Comparison of ENCODE assay signal across 31 cellular contexts in the genomic region with DNA sequence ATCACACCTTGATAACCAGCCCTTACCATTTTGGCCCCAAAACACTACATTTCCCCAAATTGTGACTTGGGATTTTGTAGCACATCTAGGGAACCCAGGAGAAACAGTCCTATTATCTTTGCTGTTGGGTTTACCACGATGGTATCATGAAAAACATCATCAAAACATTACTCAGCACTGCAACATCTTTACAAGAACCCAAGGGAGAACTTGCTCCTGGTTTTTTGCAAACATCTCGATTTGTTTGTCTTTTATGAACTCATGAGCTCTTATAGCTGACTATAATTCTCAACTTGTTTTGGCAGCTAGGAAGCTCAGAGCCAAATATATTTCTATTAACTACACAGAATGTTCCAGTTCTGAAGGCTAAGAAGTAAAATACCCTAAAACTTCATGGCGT.
"Had no signal": no experiment of that assay in that cellular context is flagged by ENCODE, and none has a peak within 500 bp of the region (broad histone marks: within the 10 kb centered on the region; RNA-seq: fewer than 3 reads in every experiment).

No MANE protein-coding gene starts in this region.

- H3K9me3 ChIP-seq: colonic mucosa, esophagus squamous epithelium, gastroesophageal sphincter had no signal

- H3K27me3 ChIP-seq: body of pancreas, colonic mucosa had no signal

- H3K27ac Mint-ChIP-seq: activated B cell treated with CpG ODN at 0.5 μM for 24 hours; activated CD8-positive, alpha-beta T cell treated with anti-CD3 and anti-CD28 coated beads for 36 hours; activated naive CD8-positive, alpha-beta T cell; activated T-helper 17 cell treated with anti-CD3 and anti-CD28 coated beads, Interleukin-2, amount 50 U/mL, for 72 hours; T-helper 17 cell; T-helper 2 cell treated with Interferon-gamma antibody and Interleukin-4, amounts not matched to agents 5 μg/mL and 100 μg/mL, for 36 hours had no signal

- H3K4me3 Mint-ChIP-seq: activated B cell treated with CpG ODN at 0.5 μM for 24 hours; activated CD8-positive, alpha-beta T cell treated with anti-CD3 and anti-CD28 coated beads for 36 hours; activated naive CD8-positive, alpha-beta T cell; activated T-cell treated with anti-CD3 and anti-CD28 coated beads, Interleukin-2, amount 50 U/mL, for 4 hours; activated T-helper 17 cell treated with anti-CD3 and anti-CD28 coated beads, Interleukin-2, amount 50 U/mL, for 72 hours; T-helper 17 cell; T-helper 2 cell treated with Interferon-gamma antibody and Interleukin-4, amounts not matched to agents 5 μg/mL and 100 μg/mL, for 36 hours had no signal

- H3K4me1 ChIP-seq: body of pancreas, colonic mucosa, esophagus squamous epithelium, gastroesophageal sphincter had no signal

- DNase-seq: activated B cell treated with CpG ODN at 0.5 μM for 24 hours; activated CD4-positive, alpha-beta T cell treated with anti-CD3 and anti-CD28 coated beads for 48 hours; activated CD4-positive, alpha-beta T cell treated with anti-CD3 and anti-CD28 coated beads, Interleukin-2, amount 50 U/mL, for 1 hour; activated CD4-positive, alpha-beta T cell treated with anti-CD3 and anti-CD28 coated beads, Interleukin-2, amount 50 U/mL, for 48 hours; activated CD8-positive, alpha-beta memory T cell treated with anti-CD3 and anti-CD28 coated beads for 24 hours; activated CD8-positive, alpha-beta T cell treated with anti-CD3 and anti-CD28 coated beads for 36 hours; activated effector memory CD4-positive, alpha-beta T cell treated with Interleukin-2 at 50 U/mL for 16 hours; activated gamma-delta T cell treated with Interleukin-2 at 50 U/mL for 16 hours; activated naive CD4-positive, alpha-beta T cell treated with anti-CD3 and anti-CD28 coated beads, Interleukin-2, amount 50 U/mL, for 16 hours; activated naive CD4-positive, alpha-beta T cell treated with Interleukin-2 at 50 U/mL for 16 hours; activated T-cell treated with anti-CD3 and anti-CD28 coated beads, Interleukin-2, amount 50 U/mL, for 4 hours; amniotic stem cell; anterior cingulate cortex; body of pancreas; caudate nucleus; colonic mucosa; effector CD8-positive, alpha-beta T cell; esophagus squamous epithelium; foreskin melanocyte; heart right ventricle; T-helper 1 cell; T-helper 17 cell; T1000; WERI-Rb-1 had no signal

- H3K9me3 Mint-ChIP-seq: activated B cell treated with CpG ODN at 0.5 μM for 24 hours; T-helper 2 cell treated with Interferon-gamma antibody and Interleukin-4, amounts not matched to agents 5 μg/mL and 100 μg/mL, for 36 hours had no signal

- H3K36me3 Mint-ChIP-seq: activated naive CD8-positive, alpha-beta T cell had no signal

- H3K4me1 Mint-ChIP-seq: activated B cell treated with CpG ODN at 0.5 μM for 24 hours; activated T-helper 17 cell treated with anti-CD3 and anti-CD28 coated beads, Interleukin-2, amount 50 U/mL, for 72 hours; T-helper 17 cell had no signal

- FAIRE-seq: endometrium, endothelial cell of umbilical vein had no signal

- H3K36me3 ChIP-seq: colonic mucosa, esophagus squamous epithelium, gastroesophageal sphincter, heart right ventricle, WERI-Rb-1 had no signal

- H3K4me3 ChIP-seq: body of pancreas, colonic mucosa, esophagus squamous epithelium, gastroesophageal sphincter, heart right ventricle had no signal

- H3K27ac ChIP-seq: body of pancreas, colonic mucosa, epithelial cell of prostate, esophagus squamous epithelium, gastroesophageal sphincter, heart right ventricle, WERI-Rb-1 had no signal

- H3K27me3 Mint-ChIP-seq: T-helper 17 cell had no signal
